ENCODE assay signal across 11 cellular contexts in the genomic region with DNA sequence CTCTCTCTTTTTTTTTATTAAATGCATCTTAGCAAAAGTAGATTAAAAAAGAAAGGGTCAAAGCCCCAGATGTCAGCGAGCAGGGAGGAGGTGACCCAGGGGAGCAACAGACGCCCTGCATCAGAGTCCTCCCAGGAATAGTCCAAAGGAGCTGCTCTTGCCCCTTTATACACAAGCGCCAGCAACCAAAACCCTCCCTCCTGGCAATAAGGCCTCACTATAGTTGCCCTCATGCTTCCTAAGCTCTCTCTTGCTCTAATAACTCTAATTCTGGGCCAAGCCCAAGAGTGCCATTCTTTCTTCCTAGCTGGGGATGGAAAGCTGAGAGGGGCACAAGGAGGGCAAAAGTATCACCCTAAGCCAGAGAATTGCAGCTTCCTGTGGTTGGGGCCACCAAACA. TPM values are rescaled to one million over a fixed set of nuclear protein-coding genes. Genes with fewer than 3 reads are reported as not detected.
DNase-seq lines count a peak whose midpoint lies in the region; ATAC-seq and TF ChIP-seq lines count a peak whose summit lies in the region.
"Had no signal": no experiment of that assay in that cellular context is flagged by ENCODE, and none has a peak within 500 bp of the region (broad histone marks: within the 10 kb centered on the region; RNA-seq: fewer than 3 reads in every experiment).

No MANE protein-coding gene starts in this region.

- H3K27ac Mint-ChIP-seq in WTC11 (0 out of 2 replicates have a peak overlapping the region, but pooled peaks have one; percentile 69), glutamatergic neuron (ENCODE audit: unreplicated experiment) (peak overlapping the region; percentile 97)
- H3K27ac Mint-ChIP-seq: activated CD8-positive, alpha-beta memory T cell treated with anti-CD3 and anti-CD28 coated beads, Interleukin-2, amount 10 ng/mL, durations not matched to agents 7 days and 5 days had no signal

- peaks cover 8% of the 10 kb centered on the region; the same call in 1 of the 2 replicates for H3K79me2 ChIP-seq in GM23248 (ENCODE audit: insufficient read depth)

- H3K4me3 Mint-ChIP-seq in WTC11 (no peak overlapping the region), glutamatergic neuron (ENCODE audit: unreplicated experiment) (peak overlapping the region; percentile 67)
- H3K4me3 Mint-ChIP-seq: activated CD8-positive, alpha-beta memory T cell treated with anti-CD3 and anti-CD28 coated beads, Interleukin-2, amount 10 ng/mL, durations not matched to agents 7 days and 5 days had no signal

- CTCF ChIA-PET in WTC11 (lab: Charles Lee): interaction anchor here (0.5 to 10.5 kb wide), 24 partner anchors 10 to 338 kb away, joined by 3 to 131 read pairs (median 22); a partner anchor contains a TSS

- no peaks in the 10 kb centered on the region for H3K9me2 ChIP-seq in GM23248 (ENCODE audit: insufficient read depth)

- in situ Hi-C loops in GM23248 (cut with MboI): no loop called here

- DNase-seq in GM23248 (no peak), WTC11 (ENCODE audit: low spot score) (no peak), glutamatergic neuron (no peak), sigmoid colon (no peak), SK-N-DZ (ENCODE audit: low spot score) (no peak)
- no peak for DNase-seq in stimulated activated CD8-positive, alpha-beta memory T cell treated with anti-CD3 and anti-CD28 coated beads, Interleukin-4, amount 100 ng/mL, for 48 hours
- DNase-seq: activated CD8-positive, alpha-beta memory T cell treated with anti-CD3 and anti-CD28 coated beads, Interleukin-2, amount 10 ng/mL, durations not matched to agents 7 days and 5 days; NCI-H1417 had no signal

- H3K9me3 Mint-ChIP-seq in WTC11 (no peaks in the 10 kb centered on the region), glutamatergic neuron (ENCODE audit: unreplicated experiment) (peaks cover 31% of the 10 kb centered on the region)

- TF ChIP-seq CTCF in WTC11 (IDR thresholded peaks at IDR 0.05) (no peak), glutamatergic neuron (IDR thresholded peaks at IDR 0.05; ENCODE audit: partially characterized antibody, unreplicated experiment) (no peak), sigmoid colon (IDR thresholded peaks at IDR 0.05) (no peak)

- H3K27ac ChIP-seq in GM23248: peak overlapping the region; percentile 94
- peak overlapping the region; percentile 89 to 97 (median 92) for H3K27ac ChIP-seq in sigmoid colon

- POLR2A ChIA-PET in WTC11 (lab: Charles Lee): interaction anchor here (0.9 to 2.5 kb wide), 3 partner anchors 19 to 43 kb away, joined by 4 to 7 read pairs (median 4); no protein-coding TSS in a partner anchor

- TF ChIP-seq EP300 in sigmoid colon (IDR thresholded peaks at IDR 0.05): no peak

- intact Hi-C loops in sigmoid colon (cut with DNase I): no loop called here

- H3K9ac ChIP-seq in GM23248: peak overlapping the region; percentile 90

- ATAC-seq in WTC11 (no peak), HG02571 (IDR thresholded peaks at IDR 0.05; ENCODE audit: unreplicated experiment) (no peak), GM21737 (IDR thresholded peaks at IDR 0.05; ENCODE audit: unreplicated experiment) (no peak)
- ATAC-seq: activated CD8-positive, alpha-beta memory T cell treated with anti-CD3 and anti-CD28 coated beads, Interleukin-2, amount 10 ng/mL, durations not matched to agents 7 days and 5 days; left lobe of liver had no signal

- H3K4me1 ChIP-seq in GM23248 (ENCODE audit: insufficient read depth) (peaks cover 73% of the 10 kb centered on the region), sigmoid colon (peaks cover 0 to 38% (median 31%) of the 10 kb centered on the region in 4 donors)

- no peaks in the 10 kb centered on the region for H3K9me3 ChIP-seq in GM23248 (ENCODE audit: low read depth)
- H3K9me3 ChIP-seq in sigmoid colon: no peaks in the 10 kb centered on the region

- H3K36me3 Mint-ChIP-seq in WTC11 (peaks cover 37% of the 10 kb centered on the region), glutamatergic neuron (ENCODE audit: unreplicated experiment) (peaks cover 9% of the 10 kb centered on the region)

- peaks cover 38% of the 10 kb centered on the region for H3K4me1 Mint-ChIP-seq in WTC11
- H3K4me1 Mint-ChIP-seq in glutamatergic neuron (ENCODE audit: low read depth, unreplicated experiment): peaks cover 50% of the 10 kb centered on the region

- H3F3A ChIP-seq in GM23248 (ENCODE audit: insufficient read depth): peaks cover 50% of the 10 kb centered on the region

- 0 out of 2 replicates have a peak, but pooled peaks cover 3% of the 10 kb centered on the region for H3K36me3 ChIP-seq in GM23248 (ENCODE audit: low read depth)
- H3K36me3 ChIP-seq in sigmoid colon: peaks cover 0 to 13% (median 6%) of the 10 kb centered on the region in 4 donors

- no peaks in the 10 kb centered on the region for H4K20me1 ChIP-seq in GM23248 (ENCODE audit: insufficient read depth)

- H3K4me2 ChIP-seq in GM23248 (ENCODE audit: unreplicated experiment): peak overlapping the region; percentile 81

- WGBS in GM23248 (ENCODE audit: low coverage in 1 of 2, low lambda C conversion rate in 2 of 2, missing lambda C conversion rate in 2 of 2), 2 experiments: 95 to 96% methylated on average over 3 of the region's 3 CpGs
- WGBS in sigmoid colon, 2 donors: 86 to 93% methylated on average over 3 of the region's 3 CpGs

- H3K27me3 ChIP-seq in GM23248 (replicated peaks; ENCODE audit: insufficient read depth) (no peaks in the 10 kb centered on the region), sigmoid colon (no peaks in the 10 kb centered on the region)

- H2AFZ ChIP-seq in GM23248: no peak overlapping the region

- no peak overlapping the region for H3K4me3 ChIP-seq in GM23248
- H3K4me3 ChIP-seq in sigmoid colon: no peak overlapping the region

- no peak for TF ChIP-seq POLR2A in sigmoid colon (IDR thresholded peaks at IDR 0.05)

- H3K27me3 Mint-ChIP-seq in WTC11 (ENCODE audit: low read depth) (no peaks in the 10 kb centered on the region), glutamatergic neuron (ENCODE audit: unreplicated experiment) (peaks cover 23% of the 10 kb centered on the region)
- H3K27me3 Mint-ChIP-seq: activated CD8-positive, alpha-beta memory T cell treated with anti-CD3 and anti-CD28 coated beads, Interleukin-2, amount 10 ng/mL, durations not matched to agents 7 days and 5 days had no signal

TF ChIP-seq in WTC11, 78 proteins besides CTCF, POLR2A, EP300 and RAD21 (continues in another document):
- TF ChIP-seq FOXP1 (CRISPR knock-in tag; IDR thresholded peaks at IDR 0.05; ENCODE audit: borderline replicate concordance) (no peak), MXD4 (CRISPR knock-in tag; IDR thresholded peaks at IDR 0.05; ENCODE audit: borderline replicate concordance) (no peak), ZNF416 (CRISPR knock-in tag; IDR thresholded peaks at IDR 0.05) (no peak), JAZF1 (CRISPR knock-in tag; IDR thresholded peaks at IDR 0.05) (no peak)
- TF ChIP-seq, protein P1, sequence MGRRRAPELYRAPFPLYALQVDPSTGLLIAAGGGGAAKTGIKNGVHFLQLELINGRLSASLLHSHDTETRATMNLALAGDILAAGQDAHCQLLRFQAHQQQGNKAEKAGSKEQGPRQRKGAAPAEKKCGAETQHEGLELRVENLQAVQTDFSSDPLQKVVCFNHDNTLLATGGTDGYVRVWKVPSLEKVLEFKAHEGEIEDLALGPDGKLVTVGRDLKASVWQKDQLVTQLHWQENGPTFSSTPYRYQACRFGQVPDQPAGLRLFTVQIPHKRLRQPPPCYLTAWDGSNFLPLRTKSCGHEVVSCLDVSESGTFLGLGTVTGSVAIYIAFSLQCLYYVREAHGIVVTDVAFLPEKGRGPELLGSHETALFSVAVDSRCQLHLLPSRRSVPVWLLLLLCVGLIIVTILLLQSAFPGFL (CRISPR knock-in tag; IDR thresholded peaks at IDR 0.05; ENCODE audit: borderline replicate concordance): no peak
- TF ChIP-seq, protein P2, sequence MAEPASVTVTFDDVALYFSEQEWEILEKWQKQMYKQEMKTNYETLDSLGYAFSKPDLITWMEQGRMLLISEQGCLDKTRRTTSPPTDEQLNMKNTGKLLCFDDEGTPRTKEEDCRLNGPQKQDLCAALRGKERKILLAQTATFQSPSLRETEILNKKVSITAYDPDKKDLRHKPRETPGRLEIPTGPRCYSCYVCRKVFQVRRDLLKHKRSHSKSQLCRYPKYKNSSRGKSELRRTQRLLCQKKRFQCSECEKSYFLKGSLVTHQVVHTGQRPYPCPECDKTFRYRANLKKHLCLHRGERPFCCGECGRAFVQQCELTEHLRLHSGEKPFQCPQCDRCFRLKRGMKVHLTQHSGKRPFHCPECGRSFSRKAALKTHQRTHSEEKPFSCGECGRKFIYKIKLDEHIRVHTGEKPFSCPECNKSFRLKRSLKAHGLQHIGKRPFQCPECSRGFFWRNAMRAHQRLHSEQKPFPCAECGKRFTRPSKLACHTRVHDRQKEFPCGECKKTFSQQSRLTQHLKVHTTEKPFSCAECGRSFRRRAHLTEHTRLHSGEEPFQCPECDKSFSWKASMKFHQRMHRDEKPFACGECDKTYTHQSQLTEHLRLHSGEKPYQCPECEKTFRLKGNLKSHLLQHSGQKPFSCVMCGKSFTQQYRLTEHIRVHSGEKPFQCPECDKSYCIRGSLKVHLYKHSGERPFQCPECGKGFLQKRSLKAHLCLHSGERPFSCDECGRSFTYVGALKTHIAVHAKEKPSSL (CRISPR knock-in tag; conservative IDR thresholded peaks at IDR 0.05): no peak

RNA-seq across cellular contexts. Expression of a gene that starts 26.3 kb away (rescaled TPM):
- total RNA-seq in GM23248 (2014; rRNA removed; shearing (Covaris generic)): 2.2 and 3.2 TPM in 2 replicates
- polyA plus RNA-seq in GM23248 (2016; fragmentation: Nextera tagmentation; extraction: Ambion mirVana) (1.8 and 2.5 TPM in 2 replicates), sigmoid colon (under 1 TPM in 2 of 3 donors, not detected in 1; 0.26 to 0.60 TPM)
- total RNA-seq in WTC11 (2021) (1.1 to 1.5 TPM (median 1.1 TPM) in 3 replicates), glutamatergic neuron (ENCODE audit: unreplicated experiment) (4.0 TPM), sigmoid colon (1 to 10 TPM; 1.1 to 5.6 (median 3.6) TPM)
- polyA plus RNA-seq in SK-N-DZ (2014; cell fraction: cytosol; rRNA removed): 0.02 and 0.43 TPM in 2 replicates
- 0.21 and 0.25 TPM in 2 replicates for polyA plus RNA-seq in SK-N-DZ (2014; cell fraction: nucleus; rRNA removed)
- total RNA-seq: activated CD8-positive, alpha-beta memory T cell treated with anti-CD3 and anti-CD28 coated beads, Interleukin-2, amount 10 ng/mL, durations not matched to agents 7 days and 5 days had no signal

RNA-seq across cellular contexts. Expression of a gene that starts 30.3 kb away (rescaled TPM):
- total RNA-seq in GM23248 (2014; rRNA removed; shearing (Covaris generic)): 0.38 and 0.54 TPM in 2 replicates
- polyA plus RNA-seq in GM23248 (2016; fragmentation: Nextera tagmentation; extraction: Ambion mirVana) (0.11 and 0.16 TPM in 2 replicates), sigmoid colon (under 1 TPM in 1 of 3 donors, not detected in 2; 0.47 TPM)
- total RNA-seq in WTC11 (2021) (4.5 to 6.1 TPM (median 5.1 TPM) in 3 replicates), glutamatergic neuron (ENCODE audit: unreplicated experiment) (6.7 TPM), sigmoid colon (1 to 10 TPM; 2.5 to 8.6 (median 5.2) TPM)
- polyA plus RNA-seq in SK-N-DZ (2014; cell fraction: cytosol; rRNA removed): 5.1 and 6.8 TPM in 2 replicates
- polyA plus RNA-seq in SK-N-DZ (2014; cell fraction: nucleus; rRNA removed): 2.1 and 3.2 TPM in 2 replicates
- total RNA-seq: activated CD8-positive, alpha-beta memory T cell treated with anti-CD3 and anti-CD28 coated beads, Interleukin-2, amount 10 ng/mL, durations not matched to agents 7 days and 5 days had no signal

RNA-seq across cellular contexts. Expression of a gene that starts 39.4 kb away (rescaled TPM):
- 44.6 and 53.1 TPM in 2 replicates for total RNA-seq in GM23248 (2014; rRNA removed; shearing (Covaris generic))
- 74.4 and 77.4 TPM in 2 replicates for polyA plus RNA-seq in GM23248 (2016; fragmentation: Nextera tagmentation; extraction: Ambion mirVana)
- total RNA-seq in WTC11 (2021): 28.1 to 29.4 TPM (median 29.1 TPM) in 3 replicates
- total RNA-seq in glutamatergic neuron (ENCODE audit: unreplicated experiment): 40.1 TPM
- total RNA-seq in sigmoid colon: 10 to 100 TPM; 31.4 to 47.8 (median 39.4) TPM
- polyA plus RNA-seq in sigmoid colon: 10 to 100 TPM in 2 of 3 donors, 1 to 10 TPM in 1; 5.1 to 24.1 (median 23.4) TPM
- 21.5 and 27.2 TPM in 2 replicates for polyA plus RNA-seq in SK-N-DZ (2014; cell fraction: cytosol; rRNA removed)
- 6.1 and 16.1 TPM in 2 replicates for polyA plus RNA-seq in SK-N-DZ (2014; cell fraction: nucleus; rRNA removed)
- total RNA-seq: activated CD8-positive, alpha-beta memory T cell treated with anti-CD3 and anti-CD28 coated beads, Interleukin-2, amount 10 ng/mL, durations not matched to agents 7 days and 5 days had no signal
